In the genomic region with DNA sequence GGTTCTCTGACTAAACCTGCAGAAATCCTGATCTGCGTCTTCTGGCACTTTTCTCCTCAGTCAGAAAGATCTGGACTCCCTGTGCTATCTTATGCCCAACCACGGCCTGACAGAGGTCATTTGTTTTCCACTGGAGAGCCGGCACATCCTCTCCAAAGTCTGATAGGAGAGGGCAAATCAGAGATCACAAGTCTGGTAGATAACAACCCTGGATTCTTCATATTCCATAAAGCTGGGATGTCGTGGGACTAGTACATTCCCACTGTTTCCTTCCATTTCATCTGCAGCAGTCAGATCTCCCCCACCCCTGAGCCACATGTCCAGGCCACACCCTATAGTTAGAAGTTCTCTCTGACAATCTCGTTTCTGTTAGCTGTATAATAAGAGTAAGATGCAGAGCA, we compare ENCODE assay signal across 10 cellular contexts.
DNase-seq lines count a peak whose midpoint lies in the region; ATAC-seq, FAIRE-seq and TF ChIP-seq lines count a peak whose summit lies in the region.
"Had no signal": no experiment of that assay in that cellular context is flagged by ENCODE, and none has a peak within 500 bp of the region (broad histone marks: within the 10 kb centered on the region; RNA-seq: fewer than 3 reads in every experiment).

No MANE protein-coding gene starts in this region.

- peaks cover 10 to 11% of the 10 kb centered on the region in 2 experiments; a peak in 3 of 4 replicates for H3K36me3 ChIP-seq in GM12878 (ENCODE audit: control insufficient read depth in 2 of 2, insufficient read depth in 2 of 2, low read length in 1 of 2)
- peaks cover 4 to 15% of the 10 kb centered on the region in 2 experiments for H3K36me3 ChIP-seq in HepG2 (replicated peaks in 1 of 2; ENCODE audit: control insufficient read depth in 1 of 2, insufficient read depth in 2 of 2, low read length in 2 of 2)

- H3K4me2 ChIP-seq in GM12878 (ENCODE audit: control insufficient read depth, insufficient read depth) (peak overlapping the region; percentile 75), HepG2 (ENCODE audit: low read depth, low read length) (peak overlapping the region; percentile 83)

- H3K4me3 ChIP-seq in GM12878 (no peak overlapping the region), HepG2 (replicated peaks in 1 of 3; ENCODE audit: insufficient read depth in 1 of 3, low read depth in 2 of 3, low read length in 3 of 3) (no peak overlapping the region)

- TF ChIP-seq CTCF in GM12878 (IDR thresholded peaks at IDR 0.05 in 2 of 3, conservative IDR thresholded peaks at IDR 0.05 in 1 of 3; ENCODE audit: control insufficient read depth in 2 of 3, extremely low read depth in 1 of 3, insufficient read depth in 1 of 3, low read depth in 3 of 3, low read length in 3 of 3), result no peak
- no peak for TF ChIP-seq CTCF in HepG2 (CRISPR knock-in tag; IDR thresholded peaks at IDR 0.05)

- H4K20me1 ChIP-seq in GM12878 (ENCODE audit: control insufficient read depth, insufficient read depth) (no peaks in the 10 kb centered on the region), HepG2 (ENCODE audit: insufficient read depth, low read length) (no peaks in the 10 kb centered on the region)

- H3K4me1 ChIP-seq in GM12878 (ENCODE audit: control insufficient read depth, insufficient read depth, low read length) (peaks cover 34% of the 10 kb centered on the region), HepG2 (ENCODE audit: insufficient read depth, low read length) (peaks cover 39% of the 10 kb centered on the region)

- TF ChIP-seq EP300 in GM12878 (IDR thresholded peaks at IDR 0.05; ENCODE audit: borderline replicate concordance in 1 of 2, control insufficient read depth in 1 of 2, low read depth in 2 of 2, low read length in 2 of 2), result no peak
- TF ChIP-seq EP300 in HepG2 (IDR thresholded peaks at IDR 0.05; ENCODE audit: low read depth in 2 of 2, low read length in 2 of 2), result no peak
- no peak for TF ChIP-seq EP300 in HepG2 (CRISPR knock-in tag; IDR thresholded peaks at IDR 0.05; ENCODE audit: borderline replicate concordance)

- no peak for FAIRE-seq in GM12878 (lab: Jason Lieb, UNC)
- no peak for FAIRE-seq in HepG2 (lab: Jason Lieb, UNC)

- SMC1A ChIA-PET in GM12878 (lab: Charles Lee; ENCODE audit: uncharacterized antibody, unreplicated experiment), result interaction anchor here (0.6 to 4.0 kb wide), 41 partner anchors 16 to 530 kb away, joined by 3 to 163 read pairs (median 7); a partner anchor contains a TSS

- POLR2A ChIA-PET in GM12878 (lab: Charles Lee), result interaction anchor here (0.6 to 3.2 kb wide), 4 partner anchors 31 to 292 kb away, joined by 3 to 24 read pairs (median 4); no protein-coding TSS in a partner anchor
- POLR2A ChIA-PET in HepG2 (lab: Yijun Ruan, JAX), result interaction anchor here (1.5 to 5.9 kb wide), 9 partner anchors 8 to 291 kb away, joined by 6 to 124 read pairs (median 24); no protein-coding TSS in a partner anchor

- intact Hi-C loops in Right ventricle myocardium superior (cut with DNase I) (loop anchor here (5.0 to 10.0 kb wide), 3 partner anchors 156 to 524 kb away; a partner anchor contains a TSS), cardiac septum (cut with DNase I) (loop anchor here (5.0 kb wide), 3 partner anchors 34 to 524 kb away; no protein-coding TSS in a partner anchor), GM12878 (cut with micrococcal nuclease; ENCODE audit: unreplicated experiment) (loop anchor here (5.0 kb wide), 1 partner anchor 179 kb away; no protein-coding TSS in a partner anchor), HepG2 (cut with micrococcal nuclease; ENCODE audit: unreplicated experiment) (loop anchor here (5.0 kb wide), 4 partner anchors 184 to 524 kb away; a partner anchor contains a TSS)

- H3K27ac ChIP-seq in GM12878 (ENCODE audit: control insufficient read depth, insufficient read depth) (peak overlapping the region; percentile 81), HepG2 (ENCODE audit: extremely low read length, insufficient read depth, low read length) (peak overlapping the region; percentile 89)

- TF ChIP-seq RAD21 in GM12878 (IDR thresholded peaks at IDR 0.05; ENCODE audit: insufficient read depth, low read depth, low read length) (no peak), HepG2 (CRISPR knock-in tag; IDR thresholded peaks at IDR 0.05) (no peak)

- no peaks in the 10 kb centered on the region; the same call in 1 of the 2 replicates for H3K79me2 ChIP-seq in GM12878 (ENCODE audit: control insufficient read depth, insufficient read depth, low read length)
- H3K79me2 ChIP-seq in HepG2 (ENCODE audit: insufficient read depth, low read length), result peaks cover 37% of the 10 kb centered on the region

- 92% methylated on average over 5 of the region's 5 CpGs for WGBS in GM12878 (ENCODE audit: insufficient coverage, insufficient replicate concordance, low lambda C conversion rate, missing lambda C conversion rate)
- 58% methylated on average over 5 of the region's 5 CpGs for WGBS in HepG2 (ENCODE audit: low lambda C conversion rate)

- no peak overlapping the region for H3K9ac ChIP-seq in GM12878 (ENCODE audit: control insufficient read depth, insufficient read depth, low read length)
- peak overlapping the region; percentile 84; the same call in 1 of the 2 replicates for H3K9ac ChIP-seq in HepG2 (ENCODE audit: insufficient read depth, low read depth, low read length)

- DNase-seq in Right ventricle myocardium superior (no peak), cardiac septum (ENCODE audit: low spot score) (no peak), GM12878 (ENCODE audit: low read depth, low spot score) (no peak), HepG2 (ENCODE audit: low spot score) (no peak), OCI-M2 (lab: John Stamatoyannopoulos, UW; ENCODE audit: unreplicated experiment) (no peak), NCI-H510A treated with DMSO at 0.1 percent for 48 hours (lab: John Stamatoyannopoulos, UW) (no peak)
- DNase-seq: activated CD4-positive, alpha-beta memory T cell treated with anti-CD3 and anti-CD28 coated beads for 36 hours; left cardiac atrium had no signal

- H3K27me3 ChIP-seq in GM12878 (replicated peaks in 1 of 2; ENCODE audit: control insufficient read depth in 2 of 2, insufficient read depth in 2 of 2, low read length in 1 of 2) (no peaks in the 10 kb centered on the region), HepG2 (ENCODE audit: control insufficient read depth in 1 of 2, insufficient read depth in 2 of 2, low read length in 2 of 2) (no peaks in the 10 kb centered on the region)

- ATAC-seq in Right ventricle myocardium superior (ENCODE audit: poor library complexity) (peak; percentile 36), GM12878 (peak; percentile 5; the same call in 1 of the 3 replicates), HepG2 (no peak), HG03460 (IDR thresholded peaks at IDR 0.05; ENCODE audit: unreplicated experiment) (no peak), HG03432 (IDR thresholded peaks at IDR 0.05; ENCODE audit: unreplicated experiment) (no peak)

- no peak overlapping the region for H2AFZ ChIP-seq in GM12878 (ENCODE audit: control insufficient read depth, low read depth, low read length)
- peak overlapping the region; percentile 52 for H2AFZ ChIP-seq in HepG2 (ENCODE audit: low read length)

- CTCF ChIA-PET in GM12878 (lab: Yijun Ruan, JAX) (interaction anchor here (0.7 to 6.3 kb wide), 40 partner anchors 9 to 525 kb away, joined by 3 to 320 read pairs (median 6); a partner anchor contains a TSS), HepG2 (lab: Yijun Ruan, JAX; ENCODE audit: low intra/inter-chr PET ratio, low total read pairs) (interaction anchor here (2.0 to 4.1 kb wide), 2 partner anchors 35 to 40 kb away, joined by 9 to 34 read pairs; no protein-coding TSS in a partner anchor)

- TF ChIP-seq POLR2A in GM12878 (IDR thresholded peaks at IDR 0.05; ENCODE audit: low read depth, low read length), result no peak
- no peak for TF ChIP-seq POLR2A in HepG2 (IDR thresholded peaks at IDR 0.05; ENCODE audit: insufficient read depth in 1 of 2, low read depth in 2 of 2, low read length in 2 of 2)

- no peaks in the 10 kb centered on the region for H3K9me3 ChIP-seq in GM12878 (replicated peaks; ENCODE audit: control insufficient read depth, insufficient read depth, low read length)
- no peaks in the 10 kb centered on the region for H3K9me3 ChIP-seq in HepG2 (ENCODE audit: low read length)

- in situ Hi-C loops in GM12878 (cut with MboI), result loop anchor here (5.0 kb wide), 2 partner anchors 294 to 519 kb away; no protein-coding TSS in a partner anchor
- in situ Hi-C loops in HepG2 (cut with HindIII; ENCODE audit: extremely low pct_ligation_motif_present, low pct_unique_long_range_greater_than_20kb), result loop anchor here (5.0 to 10.0 kb wide), 2 partner anchors 166 to 289 kb away; no protein-coding TSS in a partner anchor

- BruUV-seq in GM12878 (replicated peaks; lab: Mats Ljungman, UMichigan) (no TSS peak), HepG2 (replicated peaks; lab: Mats Ljungman, UMichigan) (no TSS peak)

- RAD21 ChIA-PET in GM12878 (lab: Charles Lee; ENCODE audit: unreplicated experiment), result interaction anchor here (0.7 to 4.1 kb wide), 26 partner anchors 9 to 566 kb away, joined by 3 to 201 read pairs (median 8); a partner anchor contains a TSS

TF ChIP-seq in HepG2, 621 proteins besides CTCF, POLR2A, EP300 and RAD21 (continues in another document):
- TF ChIP-seq, protein P1, sequence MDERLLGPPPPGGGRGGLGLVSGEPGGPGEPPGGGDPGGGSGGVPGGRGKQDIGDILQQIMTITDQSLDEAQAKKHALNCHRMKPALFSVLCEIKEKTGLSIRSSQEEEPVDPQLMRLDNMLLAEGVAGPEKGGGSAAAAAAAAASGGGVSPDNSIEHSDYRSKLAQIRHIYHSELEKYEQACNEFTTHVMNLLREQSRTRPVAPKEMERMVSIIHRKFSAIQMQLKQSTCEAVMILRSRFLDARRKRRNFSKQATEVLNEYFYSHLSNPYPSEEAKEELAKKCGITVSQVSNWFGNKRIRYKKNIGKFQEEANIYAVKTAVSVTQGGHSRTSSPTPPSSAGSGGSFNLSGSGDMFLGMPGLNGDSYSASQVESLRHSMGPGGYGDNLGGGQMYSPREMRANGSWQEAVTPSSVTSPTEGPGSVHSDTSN (CRISPR knock-in tag; IDR thresholded peaks at IDR 0.05), result 0 out of 2 replicates have a peak, but pooled peaks have one; percentile 18
- TF ChIP-seq NAIF1 (CRISPR knock-in tag; IDR thresholded peaks at IDR 0.05; ENCODE audit: borderline replicate concordance) (no peak), ZNF652 (CRISPR knock-in tag; IDR thresholded peaks at IDR 0.05; ENCODE audit: borderline replicate concordance, low read depth) (no peak), SAP130 (CRISPR knock-in tag; IDR thresholded peaks at IDR 0.05; ENCODE audit: low read depth) (peak; percentile 14; the same call in 1 of the 2 replicates), ZNF672 (CRISPR knock-in tag; IDR thresholded peaks at IDR 0.05) (no peak)

Comparison
In these comparisons a context has a peak if more than half of its experiments do, and no peak if none do; other contexts are left out.
1. ATAC-seq: peak in Right ventricle myocardium superior (single experiment) and GM12878 (single experiment); none in HepG2 (single experiment), HG03460 (single experiment) and HG03432 (single experiment).